1 cellular context compared by ENCODE assay signal in genomic region chrX:43121637-43122036, GRCh38.
TF ChIP-seq lines count a peak whose summit lies in the region.

No MANE protein-coding gene starts in this region.

TF ChIP-seq in endothelial cell of umbilical vein, 7 proteins besides CTCF, POLR2A, EP300 and RAD21:
- no peak for TF ChIP-seq JUN (IDR thresholded peaks at IDR 0.05; ENCODE audit: borderline replicate concordance, insufficient read depth, insufficient read length, low read depth)
- no peak for TF ChIP-seq MYC (IDR thresholded peaks at IDR 0.05; ENCODE audit: low read depth, low read length)
- TF ChIP-seq FOS (IDR thresholded peaks at IDR 0.05; ENCODE audit: borderline replicate concordance, insufficient read depth, low read length) = no peak
- TF ChIP-seq GATA2 (IDR thresholded peaks at IDR 0.05; ENCODE audit: insufficient read depth, insufficient read length, low read depth, low read length) = no peak
- TF ChIP-seq POLR2AphosphoS5 (IDR thresholded peaks at IDR 0.05; ENCODE audit: insufficient read depth, low read depth, low read length) = no peak
- TF ChIP-seq, protein P1, sequence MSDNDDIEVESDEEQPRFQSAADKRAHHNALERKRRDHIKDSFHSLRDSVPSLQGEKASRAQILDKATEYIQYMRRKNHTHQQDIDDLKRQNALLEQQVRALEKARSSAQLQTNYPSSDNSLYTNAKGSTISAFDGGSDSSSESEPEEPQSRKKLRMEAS (IDR thresholded peaks at IDR 0.05; ENCODE audit: insufficient read depth, insufficient read length) = no peak
- no peak for TF ChIP-seq EZH2 (IDR thresholded peaks at IDR 0.05; ENCODE audit: borderline replicate concordance, low read depth, low read length, severe bottlenecking)
